In the genomic region with DNA sequence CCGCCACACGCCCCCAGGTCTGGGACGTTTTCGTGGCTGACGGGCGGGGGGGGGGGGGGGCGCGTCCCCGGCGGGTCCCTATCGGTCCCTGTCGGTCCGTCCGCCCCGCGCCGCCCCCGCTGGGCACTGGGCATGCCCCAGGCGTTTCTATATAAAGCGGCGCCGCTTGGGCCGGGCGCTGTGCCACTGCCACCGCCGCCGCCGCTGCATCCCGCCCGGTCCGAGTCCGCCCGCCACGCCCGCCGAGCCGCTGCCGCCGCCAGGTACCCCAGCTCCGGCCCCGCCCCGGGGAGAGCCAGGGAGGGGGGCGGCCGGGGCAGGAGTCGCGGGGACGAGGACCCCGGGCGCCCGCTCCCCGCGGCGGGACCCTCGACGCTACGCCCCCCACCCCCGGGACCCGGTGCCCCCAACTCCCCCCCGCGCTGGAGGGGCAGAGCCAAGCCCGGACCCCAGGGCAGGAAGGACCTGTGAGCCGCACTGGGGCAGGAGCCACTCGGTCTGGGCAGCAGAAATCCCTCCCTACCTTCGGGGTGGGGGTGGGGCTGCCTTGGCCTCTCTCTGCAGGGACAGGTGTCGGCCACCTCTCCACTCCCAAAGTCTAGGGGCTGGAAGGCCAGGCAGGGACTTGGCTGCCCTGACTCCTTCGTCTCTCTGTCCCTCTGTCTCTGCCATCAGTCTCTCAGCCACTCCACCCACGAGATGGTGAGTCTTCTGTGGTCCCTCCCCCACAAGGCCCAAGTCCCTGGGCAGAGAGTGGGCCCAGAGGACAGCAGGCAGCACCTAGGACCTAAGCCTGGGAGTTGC, we compare ENCODE assay signal across 1 cellular context.
A peak's percentile ranks its signal among the peaks of the same experiment; 100 is the strongest.
TF ChIP-seq lines count a peak whose summit lies in the region.

Gene CARNS1, plus strand, starts transcription at position 178 of the 804 bp plus-strand sequence. Its CDS starts 522 bp downstream, at position 700.

TF ChIP-seq in GM12878, 131 proteins besides CTCF, POLR2A, EP300 and RAD21:
- TF ChIP-seq CBFB (IDR thresholded peaks at IDR 0.05; ENCODE audit: low read depth) (no peak), ELK1 (IDR thresholded peaks at IDR 0.05; ENCODE audit: low read depth, low read length) (no peak), ZNF217 (IDR thresholded peaks at IDR 0.05) (no peak), IKZF1 (conservative IDR thresholded peaks at IDR 0.05) (no peak), RFX5 (IDR thresholded peaks at IDR 0.05; ENCODE audit: low read depth, low read length) (no peak), SUZ12 (IDR thresholded peaks at IDR 0.05; ENCODE audit: unreplicated experiment) (peak; percentile 75), TCF7 (IDR thresholded peaks at IDR 0.05; ENCODE audit: borderline replicate concordance) (no peak), CREM (IDR thresholded peaks at IDR 0.05; ENCODE audit: low read depth) (no peak), CEBPB (IDR thresholded peaks at IDR 0.05; ENCODE audit: borderline replicate concordance in 1 of 2, low read depth in 2 of 2, low read length in 2 of 2) (no peak), SMAD1 (IDR thresholded peaks at IDR 0.05; ENCODE audit: low read depth, partially characterized antibody) (no peak), EGR1 (IDR thresholded peaks at IDR 0.05; ENCODE audit: borderline replicate concordance in 1 of 2, low read depth in 2 of 2, low read length in 2 of 2) (no peak), ZZZ3 (IDR thresholded peaks at IDR 0.05; ENCODE audit: control insufficient read depth, insufficient read length, low read depth) (no peak), SRF (IDR thresholded peaks at IDR 0.05; ENCODE audit: low read depth in 2 of 2, low read length in 2 of 2) (0 out of 4 replicates have a peak, but pooled peaks of 1 of the 2 experiments have one; percentile 2), BCL11A (IDR thresholded peaks at IDR 0.05; ENCODE audit: low read depth, low read length) (no peak)
- TF ChIP-seq, protein P1, sequence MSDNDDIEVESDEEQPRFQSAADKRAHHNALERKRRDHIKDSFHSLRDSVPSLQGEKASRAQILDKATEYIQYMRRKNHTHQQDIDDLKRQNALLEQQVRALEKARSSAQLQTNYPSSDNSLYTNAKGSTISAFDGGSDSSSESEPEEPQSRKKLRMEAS (IDR thresholded peaks at IDR 0.05; ENCODE audit: low read depth, low read length), result no peak
